ENCODE assay signal across 1 cellular context in the genomic region with DNA sequence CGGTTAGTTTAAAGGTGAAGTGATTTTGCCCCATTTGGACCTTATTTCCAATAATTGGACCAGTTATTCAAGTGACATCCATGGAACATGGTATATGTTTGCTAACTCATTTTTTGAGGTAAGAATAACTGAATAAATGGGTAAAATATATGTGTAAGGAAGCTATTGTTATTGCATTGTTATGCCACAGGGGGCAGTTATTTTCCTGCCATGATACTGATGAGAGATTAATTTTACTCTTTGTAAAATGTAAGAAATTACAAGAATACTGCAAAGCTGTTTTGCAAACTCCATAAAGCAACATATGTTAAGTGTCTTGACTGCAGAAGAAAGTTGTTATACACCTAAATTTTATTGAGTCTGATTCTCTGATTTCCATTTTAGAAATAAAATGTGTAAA.
TF ChIP-seq lines count a peak whose summit lies in the region.

No MANE protein-coding gene starts in this region.

TF ChIP-seq in SK-N-SH, 30 proteins besides CTCF, POLR2A, EP300 and RAD21 (continued from another document):
- TF ChIP-seq, protein P1, sequence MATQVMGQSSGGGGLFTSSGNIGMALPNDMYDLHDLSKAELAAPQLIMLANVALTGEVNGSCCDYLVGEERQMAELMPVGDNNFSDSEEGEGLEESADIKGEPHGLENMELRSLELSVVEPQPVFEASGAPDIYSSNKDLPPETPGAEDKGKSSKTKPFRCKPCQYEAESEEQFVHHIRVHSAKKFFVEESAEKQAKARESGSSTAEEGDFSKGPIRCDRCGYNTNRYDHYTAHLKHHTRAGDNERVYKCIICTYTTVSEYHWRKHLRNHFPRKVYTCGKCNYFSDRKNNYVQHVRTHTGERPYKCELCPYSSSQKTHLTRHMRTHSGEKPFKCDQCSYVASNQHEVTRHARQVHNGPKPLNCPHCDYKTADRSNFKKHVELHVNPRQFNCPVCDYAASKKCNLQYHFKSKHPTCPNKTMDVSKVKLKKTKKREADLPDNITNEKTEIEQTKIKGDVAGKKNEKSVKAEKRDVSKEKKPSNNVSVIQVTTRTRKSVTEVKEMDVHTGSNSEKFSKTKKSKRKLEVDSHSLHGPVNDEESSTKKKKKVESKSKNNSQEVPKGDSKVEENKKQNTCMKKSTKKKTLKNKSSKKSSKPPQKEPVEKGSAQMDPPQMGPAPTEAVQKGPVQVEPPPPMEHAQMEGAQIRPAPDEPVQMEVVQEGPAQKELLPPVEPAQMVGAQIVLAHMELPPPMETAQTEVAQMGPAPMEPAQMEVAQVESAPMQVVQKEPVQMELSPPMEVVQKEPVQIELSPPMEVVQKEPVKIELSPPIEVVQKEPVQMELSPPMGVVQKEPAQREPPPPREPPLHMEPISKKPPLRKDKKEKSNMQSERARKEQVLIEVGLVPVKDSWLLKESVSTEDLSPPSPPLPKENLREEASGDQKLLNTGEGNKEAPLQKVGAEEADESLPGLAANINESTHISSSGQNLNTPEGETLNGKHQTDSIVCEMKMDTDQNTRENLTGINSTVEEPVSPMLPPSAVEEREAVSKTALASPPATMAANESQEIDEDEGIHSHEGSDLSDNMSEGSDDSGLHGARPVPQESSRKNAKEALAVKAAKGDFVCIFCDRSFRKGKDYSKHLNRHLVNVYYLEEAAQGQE (IDR thresholded peaks at IDR 0.05; ENCODE audit: low read depth, low read length) = no peak
- TF ChIP-seq, protein P2, sequence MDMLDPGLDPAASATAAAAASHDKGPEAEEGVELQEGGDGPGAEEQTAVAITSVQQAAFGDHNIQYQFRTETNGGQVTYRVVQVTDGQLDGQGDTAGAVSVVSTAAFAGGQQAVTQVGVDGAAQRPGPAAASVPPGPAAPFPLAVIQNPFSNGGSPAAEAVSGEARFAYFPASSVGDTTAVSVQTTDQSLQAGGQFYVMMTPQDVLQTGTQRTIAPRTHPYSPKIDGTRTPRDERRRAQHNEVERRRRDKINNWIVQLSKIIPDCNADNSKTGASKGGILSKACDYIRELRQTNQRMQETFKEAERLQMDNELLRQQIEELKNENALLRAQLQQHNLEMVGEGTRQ (IDR thresholded peaks at IDR 0.05; ENCODE audit: borderline replicate concordance, low read depth, low read length) = no peak
- TF ChIP-seq FOXJ3 (CRISPR knock-in tag; IDR thresholded peaks at IDR 0.05) = no peak
